Comparison of ENCODE assay signal across 9 cellular contexts in genomic region chr10:74320026-74320425, GRCh38.
"Had no signal": no experiment of that assay in that cellular context is flagged by ENCODE, and none has a peak within 500 bp of the region (broad histone marks: within the 10 kb centered on the region; RNA-seq: fewer than 3 reads in every experiment).

No MANE protein-coding gene starts in this region.

- H3K27ac ChIP-seq: GM23248, HL-60 had no signal

- ATAC-seq: HepG2 had no signal

- H3K27me3 Mint-ChIP-seq: IgD-negative memory B cell had no signal

- H3K4me3 ChIP-seq: GM23248 had no signal

- H3K27ac Mint-ChIP-seq: H9, HFFc6, IgD-negative memory B cell had no signal

- H3K9ac ChIP-seq: GM23248 had no signal

- H3K4me3 Mint-ChIP-seq: H9, HFFc6, IgD-negative memory B cell had no signal

- FAIRE-seq: HepG2 had no signal

- DNase-seq: GM23248, GOT3, H9, HCEC 1CT, HFFc6, KG1 had no signal

- H2AFZ ChIP-seq: GM23248 had no signal
